In genomic region chr10:93680414-93681047, GRCh38 we compare ENCODE assay signal across 8 cellular contexts. TPM values are rescaled to one million over a fixed set of nuclear protein-coding genes. Genes with fewer than 3 reads are reported as not detected.
DNase-seq lines count a peak whose midpoint lies in the region; ATAC-seq, FAIRE-seq and TF ChIP-seq lines count a peak whose summit lies in the region.

No MANE protein-coding gene starts in this region.

- no peak overlapping the region for H3K23ac ChIP-seq in neuronal stem cell (ENCODE audit: low read depth, low read length, poor library complexity)

- H3F3A ChIP-seq in GM23248 (ENCODE audit: insufficient read depth) = no peaks in the 10 kb centered on the region

- peak; percentile 97 for FAIRE-seq in A204.1 (lab: Jason Lieb, UNC)

- no peaks in the 10 kb centered on the region for H3K27me3 ChIP-seq in GM23248 (replicated peaks; ENCODE audit: insufficient read depth)
- H3K27me3 ChIP-seq in colonic mucosa = no peaks in the 10 kb centered on the region
- H3K27me3 ChIP-seq in neuronal stem cell (ENCODE audit: control insufficient read depth in 3 of 3, insufficient read depth in 3 of 3, low read depth in 1 of 3, low read length in 3 of 3) = no peaks in the 10 kb centered on the region

- no peak overlapping the region for H4K91ac ChIP-seq in neuronal stem cell (ENCODE audit: low read depth, low read length, poor library complexity)

- H3K18ac ChIP-seq in neuronal stem cell (ENCODE audit: low read length) = no peak overlapping the region

- H3K4me3 ChIP-seq in GM23248 (no peak overlapping the region), colonic mucosa (no peak overlapping the region), neuronal stem cell (ENCODE audit: low read length in 2 of 2) (no peak overlapping the region)

- H3K79me1 ChIP-seq in neuronal stem cell (ENCODE audit: low read depth, low read length) = no peaks in the 10 kb centered on the region

- H3K79me2 ChIP-seq in GM23248 (ENCODE audit: insufficient read depth) = no peaks in the 10 kb centered on the region

- H2AK5ac ChIP-seq in neuronal stem cell (ENCODE audit: low read depth, low read length) = no peak overlapping the region

- H3K27ac ChIP-seq in GM23248 = no peak overlapping the region
- H3K27ac ChIP-seq in colonic mucosa = no peak overlapping the region
- H3K27ac ChIP-seq in neuronal stem cell (replicated peaks; ENCODE audit: low read length) = no peak overlapping the region

- ATAC-seq in HG02885 (IDR thresholded peaks at IDR 0.05; ENCODE audit: poor library complexity, unreplicated experiment) (no peak), GM18498 (IDR thresholded peaks at IDR 0.05; ENCODE audit: unreplicated experiment) (no peak)

- H3K9me2 ChIP-seq in GM23248 (ENCODE audit: insufficient read depth) = no peaks in the 10 kb centered on the region

- H3K9ac ChIP-seq in GM23248 (no peak overlapping the region), colonic mucosa (ENCODE audit: low read depth in 2 of 2, low read length in 2 of 2) (no peak overlapping the region), neuronal stem cell (ENCODE audit: low read depth, low read length, poor library complexity) (no peak overlapping the region)

- no peak overlapping the region for H2BK15ac ChIP-seq in neuronal stem cell (ENCODE audit: low read length)

- no peak overlapping the region for H3K14ac ChIP-seq in neuronal stem cell (ENCODE audit: low read length)

- H4K8ac ChIP-seq in neuronal stem cell (ENCODE audit: low read depth, low read length) = no peak overlapping the region

- H3K9me3 ChIP-seq in GM23248 (ENCODE audit: low read depth) (no peaks in the 10 kb centered on the region), colonic mucosa (no peaks in the 10 kb centered on the region), neuronal stem cell (replicated peaks in 1 of 2; ENCODE audit: control insufficient read depth in 2 of 2, insufficient read depth in 1 of 2, low read depth in 1 of 2, low read length in 2 of 2) (no peaks in the 10 kb centered on the region)

- no peak overlapping the region for H3K4me2 ChIP-seq in GM23248 (ENCODE audit: unreplicated experiment)
- H3K4me2 ChIP-seq in neuronal stem cell (ENCODE audit: insufficient read depth, low read length, poor library complexity, severe bottlenecking) = no peak overlapping the region

- peaks cover 30% of the 10 kb centered on the region for H3K36me3 ChIP-seq in GM23248 (ENCODE audit: low read depth)
- no peaks in the 10 kb centered on the region for H3K36me3 ChIP-seq in colonic mucosa
- peaks cover 0 to 59% of the 10 kb centered on the region in 2 donors for H3K36me3 ChIP-seq in neuronal stem cell (replicated peaks in 1 of 2; ENCODE audit: control insufficient read depth in 2 of 2, insufficient read depth in 2 of 2, low read length in 2 of 2)

- no peak overlapping the region for H2BK120ac ChIP-seq in neuronal stem cell (ENCODE audit: low read depth, low read length)

- no peak overlapping the region for H2BK12ac ChIP-seq in neuronal stem cell (ENCODE audit: low read length)

- 48 to 54% methylated on average over 4 of the region's 4 CpGs for WGBS in GM23248 (ENCODE audit: low coverage in 1 of 2, low lambda C conversion rate in 2 of 2, missing lambda C conversion rate in 2 of 2), 2 experiments
- WGBS in neuronal stem cell (ENCODE audit: extremely low coverage in 2 of 2, insufficient read length in 2 of 2, insufficient replicate concordance in 1 of 2), 2 donors = no CpG with 5 or more reads among the region's 4 CpGs

- in situ Hi-C loops in GM23248 (cut with MboI) = no loop called here

- H4K20me1 ChIP-seq in GM23248 (ENCODE audit: insufficient read depth) = no peaks in the 10 kb centered on the region

- intact Hi-C loops in colonic mucosa (cut with DNase I) = loop anchor here (10.0 kb wide), 1 partner anchor 306 kb away; no protein-coding TSS in a partner anchor

- H3K4me1 ChIP-seq in GM23248 (ENCODE audit: insufficient read depth) = no peaks in the 10 kb centered on the region
- H3K4me1 ChIP-seq in colonic mucosa = no peaks in the 10 kb centered on the region
- H3K4me1 ChIP-seq in neuronal stem cell (ENCODE audit: control insufficient read depth in 2 of 2, insufficient read depth in 1 of 2, low read depth in 1 of 2, low read length in 2 of 2) = no peaks in the 10 kb centered on the region

- TF ChIP-seq CTCF in colonic mucosa (IDR thresholded peaks at IDR 0.05) = peak; percentile 23

- DNase-seq in GM23248 (peak; percentile 63), NCI-H82 (lab: John Stamatoyannopoulos, UW) (peak; percentile 83), colonic mucosa (no peak), neuronal stem cell (ENCODE audit: low spot score) (peak; percentile 20)
- DNase-seq in activated CD4-positive, alpha-beta T cell treated with anti-CD3 and anti-CD28 coated beads for 1 hour = no peak

- H2BK5ac ChIP-seq in neuronal stem cell (ENCODE audit: low read length) = no peak overlapping the region

- no peak overlapping the region for H3K4ac ChIP-seq in neuronal stem cell (ENCODE audit: low read length)

- no peak overlapping the region for H2AFZ ChIP-seq in GM23248
- H2AFZ ChIP-seq in neuronal stem cell (ENCODE audit: low read length) = no peak overlapping the region

RNA-seq across cellular contexts. Expression of gene FRA10AC1, which starts 21.9 kb away (rescaled TPM):
- total RNA-seq in GM23248 (2014; rRNA removed; shearing (Covaris generic)) = 7.6 and 17.1 TPM in 2 replicates
- 14.8 and 17.0 TPM in 2 replicates for polyA plus RNA-seq in GM23248 (2016; fragmentation: Nextera tagmentation; extraction: Ambion mirVana)
- total RNA-seq in colonic mucosa = 10 to 100 TPM; 13.5 to 19.4 TPM
- polyA plus RNA-seq in neuronal stem cell (2013, experiment 1 of 2) = 23.9 TPM
- 24.5 TPM for polyA plus RNA-seq in neuronal stem cell (2013, experiment 2 of 2)

Comparison
In these comparisons a context has a peak if more than half of its experiments do, and no peak if none do; other contexts are left out.
1. DNase-seq: peak in GM23248 (single experiment), NCI-H82 (single experiment) and neuronal stem cell (single experiment); none in colonic mucosa (single experiment) and activated CD4-positive, alpha-beta T cell treated with anti-CD3 and anti-CD28 coated beads for 1 hour (single experiment).